ENCODE assay signal across 12 cellular contexts in the genomic region with DNA sequence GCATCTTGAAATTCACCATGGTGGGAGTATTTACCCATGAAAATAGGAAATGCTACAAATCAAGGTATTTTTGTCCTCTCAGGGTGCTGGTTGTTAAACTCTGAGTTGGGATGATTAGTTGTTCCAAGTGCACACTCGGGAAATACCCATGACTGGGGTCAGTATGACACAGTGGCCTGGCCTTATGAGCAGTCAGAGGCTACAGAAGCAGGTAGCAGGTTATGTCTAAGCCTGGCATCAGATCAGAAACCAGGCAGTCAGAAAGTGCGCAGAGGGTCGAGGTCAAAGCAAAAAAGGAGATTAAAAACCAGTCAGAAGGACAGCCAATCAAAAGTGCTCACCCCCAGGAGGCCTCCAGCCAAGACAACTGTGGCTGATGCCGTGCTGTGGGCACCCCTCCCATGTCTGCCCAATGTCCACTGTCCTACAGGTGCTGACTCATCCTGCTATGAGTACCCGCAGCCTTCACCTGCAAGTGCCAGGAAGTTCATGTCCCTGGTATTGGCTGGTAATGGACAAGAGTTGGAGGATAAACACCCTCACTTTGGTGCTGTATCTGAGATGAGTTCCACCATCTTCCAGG.
"Had no signal": no experiment of that assay in that cellular context is flagged by ENCODE, and none has a peak within 500 bp of the region (broad histone marks: within the 10 kb centered on the region; RNA-seq: fewer than 3 reads in every experiment).

No MANE protein-coding gene starts in this region.

- H3K27me3 ChIP-seq: foreskin keratinocyte had no signal

- DNase-seq: activated CD4-positive, alpha-beta T cell treated with anti-CD3 and anti-CD28 coated beads for 4 hours; activated CD8-positive, alpha-beta memory T cell treated with anti-CD3 and anti-CD28 coated beads, Interleukin-2, amount 50 U/mL, for 4 hours; activated CD8-positive, alpha-beta T cell treated with anti-CD3 and anti-CD28 coated beads for 36 hours; activated T-cell treated with anti-CD3 and anti-CD28 coated beads, Interleukin-2, amount 50 U/mL, for 72 hours; foreskin keratinocyte; head of caudate nucleus; left lung; nephron progenitor cell; stimulated activated CD4-positive, alpha-beta T cell treated with anti-CD3 and anti-CD28 coated beads, Interleukin-2, amount 100 ng/mL, for 48 hours; stimulated activated naive CD8-positive, alpha-beta T cell treated with anti-CD3 and anti-CD28 coated beads, Interleukin-15, Interleukin-2, amounts not matched to agents 100 U/mL and 50 U/mL, for 24 hours; WERI-Rb-1 had no signal

- H3K9me3 Mint-ChIP-seq: activated CD8-positive, alpha-beta T cell treated with anti-CD3 and anti-CD28 coated beads for 36 hours; activated T-cell treated with anti-CD3 and anti-CD28 coated beads, Interleukin-2, amount 50 U/mL, for 72 hours; nephron progenitor cell had no signal

- H3K9me3 ChIP-seq: left lung, thoracic aorta had no signal

- ATAC-seq: activated CD8-positive, alpha-beta T cell treated with anti-CD3 and anti-CD28 coated beads for 36 hours; activated T-cell treated with anti-CD3 and anti-CD28 coated beads, Interleukin-2, amount 50 U/mL, for 72 hours; foreskin keratinocyte; left lung; stimulated activated naive CD8-positive, alpha-beta T cell treated with anti-CD3 and anti-CD28 coated beads, Interleukin-15, Interleukin-2, amounts not matched to agents 100 U/mL and 50 U/mL, for 24 hours had no signal

- H3K4me3 ChIP-seq: left lung, thoracic aorta had no signal

- H3K27ac ChIP-seq: foreskin keratinocyte, left lung, thoracic aorta, WERI-Rb-1 had no signal

- H3K27me3 Mint-ChIP-seq: activated CD8-positive, alpha-beta T cell treated with anti-CD3 and anti-CD28 coated beads for 36 hours had no signal

- H3K27ac Mint-ChIP-seq: activated CD8-positive, alpha-beta T cell treated with anti-CD3 and anti-CD28 coated beads for 36 hours; activated T-cell treated with anti-CD3 and anti-CD28 coated beads, Interleukin-2, amount 50 U/mL, for 72 hours; nephron progenitor cell had no signal

- H3K4me1 Mint-ChIP-seq: nephron progenitor cell had no signal

- H3K4me3 Mint-ChIP-seq: activated CD8-positive, alpha-beta T cell treated with anti-CD3 and anti-CD28 coated beads for 36 hours; activated T-cell treated with anti-CD3 and anti-CD28 coated beads, Interleukin-2, amount 50 U/mL, for 72 hours; nephron progenitor cell had no signal

- H3K36me3 ChIP-seq: left lung, thoracic aorta, WERI-Rb-1 had no signal

- H3K4me1 ChIP-seq: foreskin keratinocyte, left lung had no signal
